ENCODE assay signal across 1 cellular context in the genomic region with DNA sequence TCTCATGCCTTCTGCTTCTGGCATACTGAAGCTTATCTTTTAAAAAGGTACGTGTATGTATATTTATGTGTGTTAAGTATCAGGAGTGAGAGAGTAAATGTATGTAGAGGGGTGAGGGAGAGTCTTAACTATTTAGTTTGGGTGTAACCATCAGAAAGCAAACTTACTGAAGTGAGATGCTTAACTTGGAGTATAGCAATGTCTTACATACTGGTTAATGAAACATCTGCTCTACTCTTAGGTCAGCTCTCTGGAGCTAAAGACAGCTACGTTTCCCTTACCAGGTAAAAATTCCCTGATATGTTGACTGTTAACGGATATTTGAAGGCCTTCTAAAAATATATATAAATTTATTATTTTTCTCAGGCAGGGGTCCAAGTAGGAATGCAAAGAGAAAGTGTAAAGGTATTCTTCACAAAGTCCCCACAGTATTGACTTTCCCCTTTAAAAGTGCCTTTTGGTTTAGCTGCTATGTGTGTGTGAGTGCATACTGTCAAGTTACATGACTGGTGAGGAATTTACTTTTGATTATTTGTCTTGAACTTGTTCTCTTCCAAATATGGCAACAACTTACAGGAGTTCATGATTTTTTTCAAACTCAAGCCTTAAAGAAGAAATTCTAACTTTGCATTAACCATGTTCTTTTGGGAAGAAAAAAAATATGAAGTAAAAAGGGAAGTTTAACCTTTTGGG.
TF ChIP-seq lines count a peak whose summit lies in the region.

No MANE protein-coding gene starts in this region.

TF ChIP-seq in IMR-90, 13 proteins besides CTCF, POLR2A, EP300 and RAD21:
- TF ChIP-seq NFE2L2 (IDR thresholded peaks at IDR 0.05; ENCODE audit: low read depth, low read length) (no peak), CHD1 (IDR thresholded peaks at IDR 0.05; ENCODE audit: low read depth, low read length) (no peak), RFX5 (IDR thresholded peaks at IDR 0.05; ENCODE audit: low read depth, low read length) (no peak), RCOR1 (IDR thresholded peaks at IDR 0.05; ENCODE audit: insufficient replicate concordance, low read length) (no peak), MAFK (IDR thresholded peaks at IDR 0.05; ENCODE audit: low read depth, low read length) (no peak), BHLHE40 (IDR thresholded peaks at IDR 0.05; ENCODE audit: low read depth, low read length) (no peak), MXI1 (IDR thresholded peaks at IDR 0.05; ENCODE audit: borderline replicate concordance, low read depth, low read length) (no peak), CEBPB (IDR thresholded peaks at IDR 0.05; ENCODE audit: low read depth, low read length) (no peak), FOS (IDR thresholded peaks at IDR 0.05; ENCODE audit: low read depth, low read length) (no peak), SMC3 (IDR thresholded peaks at IDR 0.05; ENCODE audit: low read depth, low read length) (no peak)
- TF ChIP-seq, protein P1, sequence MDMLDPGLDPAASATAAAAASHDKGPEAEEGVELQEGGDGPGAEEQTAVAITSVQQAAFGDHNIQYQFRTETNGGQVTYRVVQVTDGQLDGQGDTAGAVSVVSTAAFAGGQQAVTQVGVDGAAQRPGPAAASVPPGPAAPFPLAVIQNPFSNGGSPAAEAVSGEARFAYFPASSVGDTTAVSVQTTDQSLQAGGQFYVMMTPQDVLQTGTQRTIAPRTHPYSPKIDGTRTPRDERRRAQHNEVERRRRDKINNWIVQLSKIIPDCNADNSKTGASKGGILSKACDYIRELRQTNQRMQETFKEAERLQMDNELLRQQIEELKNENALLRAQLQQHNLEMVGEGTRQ (IDR thresholded peaks at IDR 0.05; ENCODE audit: low read depth, low read length) = no peak
